In the genomic region with DNA sequence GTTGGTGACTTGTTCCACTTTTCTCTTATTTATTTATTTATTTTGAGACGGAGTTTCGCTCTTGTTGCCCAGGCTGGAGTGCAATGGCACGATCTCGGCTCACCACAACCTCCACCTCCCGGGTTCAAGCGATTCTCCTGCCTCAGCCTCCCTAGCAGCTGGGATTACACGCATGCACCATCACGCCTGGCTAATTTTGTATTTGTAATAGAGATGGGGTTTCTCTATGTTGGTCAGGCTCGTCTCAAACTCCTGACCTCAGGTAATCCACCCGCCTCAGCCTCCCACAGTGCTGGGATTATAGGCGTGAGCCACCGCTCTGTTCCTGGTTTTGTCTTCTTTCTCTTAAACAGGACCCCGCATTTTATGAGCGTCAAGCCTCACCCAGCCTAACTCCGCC, we compare ENCODE assay signal across 8 cellular contexts. TPM values are rescaled to one million over a fixed set of nuclear protein-coding genes. Genes with fewer than 3 reads are reported as not detected.
DNase-seq lines count a peak whose midpoint lies in the region; ATAC-seq lines count a peak whose summit lies in the region.
"Not testable (repeated sequence)": the region's sequence is repeated elsewhere in the genome, so short reads cannot be mapped to it uniquely, and the experiment has no call there.

No MANE protein-coding gene starts in this region.

- CTCF ChIA-PET in activated CD8-positive, alpha-beta T cell treated with anti-CD3 and anti-CD28 coated beads, Interleukin-2, amount 10 ng/mL, durations not matched to agents 7 days and 5 days (lab: Charles Lee): not testable (repeated sequence)

- H3K27me3 Mint-ChIP-seq in IgD-negative memory B cell; T-helper 2 cell treated with Interferon-gamma antibody and Interleukin-4, amounts not matched to agents 5 μg/mL and 100 μg/mL, for 36 hours (ENCODE audit: low read depth); activated CD8-positive, alpha-beta T cell treated with anti-CD3 and anti-CD28 coated beads, Interleukin-2, amount 10 ng/mL, durations not matched to agents 7 days and 5 days (ENCODE audit: low read depth); activated naive CD8-positive, alpha-beta T cell treated with anti-CD3 and anti-CD28 coated beads for 36 hours; natural killer cell treated with Interleukin-12 subunit alpha and Interleukin-12 subunit beta and Interleukin-15 and Interleukin-18, amount 100 ng/mL, for 72 hours; stimulated activated naive CD8-positive, alpha-beta T cell treated with anti-CD3 and anti-CD28 coated beads, Interleukin-15, Interleukin-2, amounts not matched to agents 100 ng/mL and 50 ng/mL, for 24 hours: not testable (repeated sequence)
- H3K27me3 Mint-ChIP-seq in immature natural killer cell (ENCODE audit: low read depth in 3 of 3): peaks cover 15 to 19% (median 15%) of the 10 kb centered on the region in 3 donors

- not testable (repeated sequence) for H3K36me3 ChIP-seq in BLaER1 treated with 17β-estradiol and CSF1 and Interleukin-3, amounts not matched to agents 10 nM and 100 nM

- DNase-seq in T-helper 2 cell treated with Interferon-gamma antibody and Interleukin-4, amounts not matched to agents 5 μg/mL and 100 μg/mL, for 36 hours (ENCODE audit: low spot score); activated CD8-positive, alpha-beta T cell treated with anti-CD3 and anti-CD28 coated beads, Interleukin-2, amount 10 ng/mL, durations not matched to agents 7 days and 5 days; activated naive CD8-positive, alpha-beta T cell treated with anti-CD3 and anti-CD28 coated beads for 36 hours; natural killer cell treated with Interleukin-12 subunit alpha and Interleukin-12 subunit beta and Interleukin-15 and Interleukin-18, amount 100 ng/mL, for 72 hours (ENCODE audit: low spot score): not testable (repeated sequence)
- peak; percentile 21 to 25 (median 23) for DNase-seq in immature natural killer cell

- POLR2A ChIA-PET in activated CD8-positive, alpha-beta T cell treated with anti-CD3 and anti-CD28 coated beads, Interleukin-2, amount 10 ng/mL, durations not matched to agents 7 days and 5 days (lab: Charles Lee): not testable (repeated sequence)

- H3K4me2 ChIP-seq in BLaER1 treated with 17β-estradiol and CSF1 and Interleukin-3, amounts not matched to agents 10 nM and 100 nM: peak overlapping the region; percentile 50 to 98 (median 96)

- H3K4me1 Mint-ChIP-seq in IgD-negative memory B cell (peaks cover 7 to 16% (median 13%) of the 10 kb centered on the region in 3 donors), immature natural killer cell (peaks cover 18 to 21% of the 10 kb centered on the region in 2 donors)
- peaks cover 19% of the 10 kb centered on the region for H3K4me1 Mint-ChIP-seq in T-helper 2 cell treated with Interferon-gamma antibody and Interleukin-4, amounts not matched to agents 5 μg/mL and 100 μg/mL, for 36 hours (ENCODE audit: low read depth)
- H3K4me1 Mint-ChIP-seq in activated CD8-positive, alpha-beta T cell treated with anti-CD3 and anti-CD28 coated beads, Interleukin-2, amount 10 ng/mL, durations not matched to agents 7 days and 5 days (ENCODE audit: low read depth): peaks cover 35% of the 10 kb centered on the region
- H3K4me1 Mint-ChIP-seq in activated naive CD8-positive, alpha-beta T cell treated with anti-CD3 and anti-CD28 coated beads for 36 hours: peaks cover 31% of the 10 kb centered on the region
- H3K4me1 Mint-ChIP-seq in natural killer cell treated with Interleukin-12 subunit alpha and Interleukin-12 subunit beta and Interleukin-15 and Interleukin-18, amount 100 ng/mL, for 72 hours (ENCODE audit: low read depth in 2 of 2): peaks cover 20 to 31% of the 10 kb centered on the region in 2 donors
- peaks cover 36% of the 10 kb centered on the region for H3K4me1 Mint-ChIP-seq in stimulated activated naive CD8-positive, alpha-beta T cell treated with anti-CD3 and anti-CD28 coated beads, Interleukin-15, Interleukin-2, amounts not matched to agents 100 ng/mL and 50 ng/mL, for 24 hours (ENCODE audit: low read depth)

- H3K36me3 Mint-ChIP-seq in IgD-negative memory B cell; T-helper 2 cell treated with Interferon-gamma antibody and Interleukin-4, amounts not matched to agents 5 μg/mL and 100 μg/mL, for 36 hours (ENCODE audit: low read depth); activated CD8-positive, alpha-beta T cell treated with anti-CD3 and anti-CD28 coated beads, Interleukin-2, amount 10 ng/mL, durations not matched to agents 7 days and 5 days (ENCODE audit: low read depth); activated naive CD8-positive, alpha-beta T cell treated with anti-CD3 and anti-CD28 coated beads for 36 hours; immature natural killer cell; natural killer cell treated with Interleukin-12 subunit alpha and Interleukin-12 subunit beta and Interleukin-15 and Interleukin-18, amount 100 ng/mL, for 72 hours; stimulated activated naive CD8-positive, alpha-beta T cell treated with anti-CD3 and anti-CD28 coated beads, Interleukin-15, Interleukin-2, amounts not matched to agents 100 ng/mL and 50 ng/mL, for 24 hours (ENCODE audit: low read depth): not testable (repeated sequence)

- H3K27me3 ChIP-seq in BLaER1 treated with 17β-estradiol and CSF1 and Interleukin-3, amounts not matched to agents 10 nM and 100 nM: peaks cover 0 to 19% (median 0%) of the 10 kb centered on the region in 11 experiments; a peak in 5 of 22 replicates

- H3K27ac ChIP-seq in BLaER1 treated with 17β-estradiol and CSF1 and Interleukin-3, amounts not matched to agents 10 nM and 100 nM: peak overlapping the region in 2 of 11 experiments; percentile 10 to 27; a peak in 3 of 22 replicates

- not testable (repeated sequence) for ATAC-seq in activated CD8-positive, alpha-beta T cell treated with anti-CD3 and anti-CD28 coated beads, Interleukin-2, amount 10 ng/mL, durations not matched to agents 7 days and 5 days; natural killer cell treated with Interleukin-12 subunit alpha and Interleukin-12 subunit beta and Interleukin-15 and Interleukin-18, amount 100 ng/mL, for 72 hours

- H3K4me1 ChIP-seq in BLaER1 treated with 17β-estradiol and CSF1 and Interleukin-3, amounts not matched to agents 10 nM and 100 nM: peaks cover 42 to 64% (median 55%) of the 10 kb centered on the region in 10 experiments

- not testable (repeated sequence) for H3K9ac ChIP-seq in BLaER1 treated with 17β-estradiol and CSF1 and Interleukin-3, amounts not matched to agents 10 nM and 100 nM

- H3K4me3 Mint-ChIP-seq in IgD-negative memory B cell: peak overlapping the region; percentile 3 to 83 (median 62)
- H3K4me3 Mint-ChIP-seq in T-helper 2 cell treated with Interferon-gamma antibody and Interleukin-4, amounts not matched to agents 5 μg/mL and 100 μg/mL, for 36 hours: peak overlapping the region; percentile 40
- peak overlapping the region; percentile 51 for H3K4me3 Mint-ChIP-seq in activated CD8-positive, alpha-beta T cell treated with anti-CD3 and anti-CD28 coated beads, Interleukin-2, amount 10 ng/mL, durations not matched to agents 7 days and 5 days
- not testable (repeated sequence) for H3K4me3 Mint-ChIP-seq in activated naive CD8-positive, alpha-beta T cell treated with anti-CD3 and anti-CD28 coated beads for 36 hours; stimulated activated naive CD8-positive, alpha-beta T cell treated with anti-CD3 and anti-CD28 coated beads, Interleukin-15, Interleukin-2, amounts not matched to agents 100 ng/mL and 50 ng/mL, for 24 hours
- peak overlapping the region; percentile 24 to 80 (median 67) for H3K4me3 Mint-ChIP-seq in immature natural killer cell
- H3K4me3 Mint-ChIP-seq in natural killer cell treated with Interleukin-12 subunit alpha and Interleukin-12 subunit beta and Interleukin-15 and Interleukin-18, amount 100 ng/mL, for 72 hours: peak overlapping the region; percentile 53

- H3K9me3 ChIP-seq in BLaER1 treated with 17β-estradiol and CSF1 and Interleukin-3, amounts not matched to agents 10 nM and 100 nM (replicated peaks in 1 of 11): not testable (repeated sequence)

- not testable (repeated sequence) for H3K9me3 Mint-ChIP-seq in IgD-negative memory B cell; T-helper 2 cell treated with Interferon-gamma antibody and Interleukin-4, amounts not matched to agents 5 μg/mL and 100 μg/mL, for 36 hours; activated CD8-positive, alpha-beta T cell treated with anti-CD3 and anti-CD28 coated beads, Interleukin-2, amount 10 ng/mL, durations not matched to agents 7 days and 5 days (ENCODE audit: insufficient read depth); activated naive CD8-positive, alpha-beta T cell treated with anti-CD3 and anti-CD28 coated beads for 36 hours; immature natural killer cell; natural killer cell treated with Interleukin-12 subunit alpha and Interleukin-12 subunit beta and Interleukin-15 and Interleukin-18, amount 100 ng/mL, for 72 hours; stimulated activated naive CD8-positive, alpha-beta T cell treated with anti-CD3 and anti-CD28 coated beads, Interleukin-15, Interleukin-2, amounts not matched to agents 100 ng/mL and 50 ng/mL, for 24 hours

- not testable (repeated sequence) for H3K4me3 ChIP-seq in BLaER1 treated with 17β-estradiol and CSF1 and Interleukin-3, amounts not matched to agents 10 nM and 100 nM

- peaks cover 0 to 11% (median 8%) of the 10 kb centered on the region in 11 experiments; a peak in 12 of 22 replicates for H4K20me1 ChIP-seq in BLaER1 treated with 17β-estradiol and CSF1 and Interleukin-3, amounts not matched to agents 10 nM and 100 nM

- H3K27ac Mint-ChIP-seq in IgD-negative memory B cell: peak overlapping the region; percentile 32 to 83 (median 60)
- H3K27ac Mint-ChIP-seq in T-helper 2 cell treated with Interferon-gamma antibody and Interleukin-4, amounts not matched to agents 5 μg/mL and 100 μg/mL, for 36 hours: peak overlapping the region; percentile 65
- peak overlapping the region; percentile 92 for H3K27ac Mint-ChIP-seq in activated CD8-positive, alpha-beta T cell treated with anti-CD3 and anti-CD28 coated beads, Interleukin-2, amount 10 ng/mL, durations not matched to agents 7 days and 5 days
- peak overlapping the region; percentile 46 for H3K27ac Mint-ChIP-seq in activated naive CD8-positive, alpha-beta T cell treated with anti-CD3 and anti-CD28 coated beads for 36 hours
- H3K27ac Mint-ChIP-seq in immature natural killer cell: peak overlapping the region in 5 of 6 donors; percentile 82 to 95 (median 90)
- H3K27ac Mint-ChIP-seq in natural killer cell treated with Interleukin-12 subunit alpha and Interleukin-12 subunit beta and Interleukin-15 and Interleukin-18, amount 100 ng/mL, for 72 hours: not testable (repeated sequence)
- H3K27ac Mint-ChIP-seq in stimulated activated naive CD8-positive, alpha-beta T cell treated with anti-CD3 and anti-CD28 coated beads, Interleukin-15, Interleukin-2, amounts not matched to agents 100 ng/mL and 50 ng/mL, for 24 hours: peak overlapping the region; percentile 49

RNA-seq across cellular contexts. Expression of gene METTL9, which starts 57.3 kb away (rescaled TPM):
- polyA plus RNA-seq in IgD-negative memory B cell: 78.5 TPM
- total RNA-seq in activated CD8-positive, alpha-beta T cell treated with anti-CD3 and anti-CD28 coated beads, Interleukin-2, amount 10 ng/mL, durations not matched to agents 7 days and 5 days: 100 to 1,000 TPM in 1 of 2 experiments, 10 to 100 TPM in 1; 99.2 to 101 TPM
- total RNA-seq in activated naive CD8-positive, alpha-beta T cell treated with anti-CD3 and anti-CD28 coated beads for 36 hours: 100 to 1,000 TPM in 1 of 2 experiments, 10 to 100 TPM in 1; 99.5 to 102 TPM
- polyA plus RNA-seq in immature natural killer cell: 100 to 1,000 TPM; 113 to 149 (median 147) TPM
- 100 to 1,000 TPM; 104 to 114 TPM for total RNA-seq in natural killer cell treated with Interleukin-12 subunit alpha and Interleukin-12 subunit beta and Interleukin-15 and Interleukin-18, amount 100 ng/mL, for 72 hours
